In the genomic region with DNA sequence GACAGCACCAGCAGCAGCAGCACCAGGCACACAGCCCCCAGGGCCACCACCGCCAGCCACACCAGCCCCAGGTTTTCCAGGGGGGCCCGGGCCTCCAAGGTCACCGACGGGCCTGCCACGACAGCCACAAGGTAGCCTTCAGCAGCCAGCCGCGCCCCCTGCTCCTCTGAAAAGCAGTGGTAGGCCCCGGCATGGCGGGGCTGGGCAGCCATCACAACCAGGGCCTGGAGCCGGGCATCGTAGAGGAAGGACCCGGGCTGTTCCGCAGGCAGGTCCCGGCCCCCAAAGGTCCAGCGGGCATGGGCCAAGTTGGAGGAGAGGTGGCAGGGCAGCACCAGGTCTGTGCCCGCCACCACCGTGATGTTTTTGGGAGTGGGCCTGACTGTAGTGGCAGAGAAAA, we compare ENCODE assay signal across 17 cellular contexts.
"Had no signal": no experiment of that assay in that cellular context is flagged by ENCODE, and none has a peak within 500 bp of the region (broad histone marks: within the 10 kb centered on the region; RNA-seq: fewer than 3 reads in every experiment).

No MANE protein-coding gene starts in this region.

- H3K4me3 ChIP-seq: coronary artery, mucosa of descending colon, transverse colon had no signal

- H3K27ac ChIP-seq: brain microvascular endothelial cell, foreskin keratinocyte had no signal

- ATAC-seq: foreskin keratinocyte; mucosa of descending colon; natural killer cell treated with Interleukin-12 subunit alpha and Interleukin-12 subunit beta and Interleukin-15 and Interleukin-18, amount 100 ng/mL, for 72 hours; sciatic nerve; T-cell had no signal

- H3K4me1 ChIP-seq: foreskin keratinocyte had no signal

- H3K27me3 ChIP-seq: brain microvascular endothelial cell, foreskin keratinocyte, transverse colon had no signal

- DNase-seq: activated CD4-positive, CD25-positive, alpha-beta regulatory T cell treated with anti-CD3 and anti-CD28 coated beads, Interleukin-2, amount 50 U/mL, for 72 hours; activated naive CD4-positive, alpha-beta T cell; activated naive CD8-positive, alpha-beta T cell treated with anti-CD3 and anti-CD28 coated beads, Interleukin-2, amount 10 ng/mL, durations not matched to agents 7 days and 5 days; activated T-cell treated with anti-CD3 and anti-CD28 coated beads for 4 hours; brain microvascular endothelial cell; effector CD4-positive, alpha-beta T cell; foreskin keratinocyte; mammary epithelial cell; mucosa of descending colon; occipital lobe; SK-N-SH; T-helper 9 cell; transverse colon had no signal

- H3K9me3 ChIP-seq: mucosa of descending colon, SK-N-SH, transverse colon had no signal
